In genomic region chr19:13096968-13097330, GRCh38 we compare ENCODE assay signal across 11 cellular contexts. TPM values are rescaled to one million over a fixed set of nuclear protein-coding genes. Genes with fewer than 3 reads are reported as not detected.
DNase-seq lines count a peak whose midpoint lies in the region; ATAC-seq, FAIRE-seq and TF ChIP-seq lines count a peak whose summit lies in the region.
"Had no signal": no experiment of that assay in that cellular context is flagged by ENCODE, and none has a peak within 500 bp of the region (broad histone marks: within the 10 kb centered on the region; RNA-seq: fewer than 3 reads in every experiment).

No MANE protein-coding gene starts in this region.

- DNase-seq in heart left ventricle (peak in 1 of 5 donors; percentile 49), left ventricle myocardium superior (no peak), mesothelial cell of epicardium (ENCODE audit: low spot score in 2 of 2, unreplicated experiment in 2 of 2) (no peak), transverse colon (no peak), hepatic stellate cell (ENCODE audit: low spot score) (no peak), 8988T (no peak), GM12891 (ENCODE audit: insufficient read length, low spot score) (no peak)
- no peak for DNase-seq in activated T-helper 1 cell treated with anti-CD3 and anti-CD28 coated beads, Interleukin-12 subunit alpha, Interleukin-12 subunit beta, Interleukin-2, Interleukin-4 antibody, amounts not matched to agents 30 ng/mL and 10 ng/mL and 1 ng/mL, durations not matched to agents 14 hours and 24 hours and 36 hours (ENCODE audit: low spot score)
- DNase-seq: mucosa of descending colon, NCI-H2171 treated with DMSO at 0.1 percent for 48 hours, SJCRH30 had no signal

- TF ChIP-seq EP300 in transverse colon (IDR thresholded peaks at IDR 0.05; ENCODE audit: low read depth) = no peak

- peak overlapping the region in 10 of 12 donors; percentile 32 to 75 (median 52) for H3K4me3 ChIP-seq in heart left ventricle
- H3K4me3 ChIP-seq in transverse colon = no peak overlapping the region
- H3K4me3 ChIP-seq: mucosa of descending colon, SJCRH30 had no signal

- FAIRE-seq in GM12891 (lab: Jason Lieb, UNC) = no peak

- H3K4me1 ChIP-seq in heart left ventricle (peaks cover 3 to 97% (median 80%) of the 10 kb centered on the region in 12 donors), transverse colon (peaks cover 32 to 73% (median 57%) of the 10 kb centered on the region in 4 donors)

- H3K4me3 Mint-ChIP-seq in activated T-helper 1 cell treated with anti-CD3 and anti-CD28 coated beads, Interleukin-12 subunit alpha, Interleukin-12 subunit beta, Interleukin-2, Interleukin-4 antibody, amounts not matched to agents 30 ng/mL and 10 ng/mL and 1 ng/mL, durations not matched to agents 14 hours and 24 hours and 36 hours = peak overlapping the region; percentile 72
- peak overlapping the region; percentile 46 for H3K4me3 Mint-ChIP-seq in mesothelial cell of epicardium

- TF ChIP-seq POLR2A in heart left ventricle (IDR thresholded peaks at IDR 0.05) = no peak
- TF ChIP-seq POLR2A in transverse colon (IDR thresholded peaks at IDR 0.05) = no peak
- no peak for TF ChIP-seq POLR2A in GM12891 (IDR thresholded peaks at IDR 0.05; ENCODE audit: low read depth, low read length)

- TF ChIP-seq CTCF in heart left ventricle (IDR thresholded peaks at IDR 0.05) = no peak
- TF ChIP-seq CTCF in mesothelial cell of epicardium (IDR thresholded peaks at IDR 0.05; ENCODE audit: unreplicated experiment) = no peak
- no peak for TF ChIP-seq CTCF in transverse colon (IDR thresholded peaks at IDR 0.05)

- peak overlapping the region; percentile 67 to 98 (median 90) for H3K27ac ChIP-seq in heart left ventricle
- H3K27ac ChIP-seq in transverse colon = peak overlapping the region; percentile 89 to 93 (median 92)
- H3K27ac ChIP-seq: SJCRH30 had no signal

- H3K4me1 Mint-ChIP-seq in activated T-helper 1 cell treated with anti-CD3 and anti-CD28 coated beads, Interleukin-12 subunit alpha, Interleukin-12 subunit beta, Interleukin-2, Interleukin-4 antibody, amounts not matched to agents 30 ng/mL and 10 ng/mL and 1 ng/mL, durations not matched to agents 14 hours and 24 hours and 36 hours (ENCODE audit: low read depth) = peaks cover 21% of the 10 kb centered on the region
- peaks cover 42% of the 10 kb centered on the region for H3K4me1 Mint-ChIP-seq in mesothelial cell of epicardium

- H3K27me3 ChIP-seq in heart left ventricle (peaks cover 0 to 12% (median 0%) of the 10 kb centered on the region in 9 donors), transverse colon (no peaks in the 10 kb centered on the region)
- H3K27me3 ChIP-seq: SJCRH30 had no signal

- peak overlapping the region; percentile 59 for H3K27ac Mint-ChIP-seq in activated T-helper 1 cell treated with anti-CD3 and anti-CD28 coated beads, Interleukin-12 subunit alpha, Interleukin-12 subunit beta, Interleukin-2, Interleukin-4 antibody, amounts not matched to agents 30 ng/mL and 10 ng/mL and 1 ng/mL, durations not matched to agents 14 hours and 24 hours and 36 hours
- peak overlapping the region; percentile 67 for H3K27ac Mint-ChIP-seq in mesothelial cell of epicardium

- H3K36me3 ChIP-seq in heart left ventricle = peaks cover 0 to 12% (median 9%) of the 10 kb centered on the region in 9 donors
- H3K36me3 ChIP-seq in transverse colon = no peaks in the 10 kb centered on the region

- 16 to 33% (median 23%) methylated on average over 18 of the region's 18 CpGs for WGBS in heart left ventricle, 4 donors
- WGBS in transverse colon (ENCODE audit: low coverage in 1 of 2), 2 donors = 42 to 58% methylated on average over 18 of the region's 18 CpGs

- H3K36me3 Mint-ChIP-seq in activated T-helper 1 cell treated with anti-CD3 and anti-CD28 coated beads, Interleukin-12 subunit alpha, Interleukin-12 subunit beta, Interleukin-2, Interleukin-4 antibody, amounts not matched to agents 30 ng/mL and 10 ng/mL and 1 ng/mL, durations not matched to agents 14 hours and 24 hours and 36 hours (ENCODE audit: low read depth) = peaks cover 6% of the 10 kb centered on the region
- peaks cover 2% of the 10 kb centered on the region for H3K36me3 Mint-ChIP-seq in mesothelial cell of epicardium

- H3K9me3 ChIP-seq in heart left ventricle (no peaks in the 10 kb centered on the region), transverse colon (no peaks in the 10 kb centered on the region)
- H3K9me3 ChIP-seq: mucosa of descending colon, SJCRH30 had no signal

- H3K27me3 Mint-ChIP-seq in activated T-helper 1 cell treated with anti-CD3 and anti-CD28 coated beads, Interleukin-12 subunit alpha, Interleukin-12 subunit beta, Interleukin-2, Interleukin-4 antibody, amounts not matched to agents 30 ng/mL and 10 ng/mL and 1 ng/mL, durations not matched to agents 14 hours and 24 hours and 36 hours (ENCODE audit: insufficient read depth) = peaks cover 22% of the 10 kb centered on the region
- peaks cover 73% of the 10 kb centered on the region for H3K27me3 Mint-ChIP-seq in mesothelial cell of epicardium (ENCODE audit: low read depth)

- intact Hi-C loops in heart left ventricle (cut with DNase I) (loop anchor here in 3 of 10 donors (1.0 to 10.0 kb wide), 3 partner anchors 62 to 212 kb away; partner anchors contain the start of genes DNASE2 (in 1 of the 3) and KLF1 (in 1 of the 3)), left ventricle myocardium superior (cut with micrococcal nuclease) (no loop called here), transverse colon (cut with DNase I; ENCODE audit: low total_unique reads) (loop anchor here (10.0 kb wide), 1 partner anchor 212 kb away; the partner anchor contains the start of genes DNASE2 and KLF1)
- intact Hi-C loops in activated T-helper 1 cell treated with anti-CD3 and anti-CD28 coated beads, Interleukin-12 subunit alpha, Interleukin-12 subunit beta, Interleukin-2, Interleukin-4 antibody, amounts not matched to agents 30 ng/mL and 10 ng/mL and 1 ng/mL, durations not matched to agents 14 hours and 24 hours and 36 hours (cut with micrococcal nuclease) = loop anchor here (1.0 to 5.0 kb wide), 2 partner anchors 84 to 260 kb away; partner anchors contain the start of gene MAST1

- no peak for ATAC-seq in heart left ventricle
- ATAC-seq in left ventricle myocardium superior = no peak
- ATAC-seq: mucosa of descending colon had no signal

- no peaks in the 10 kb centered on the region for H3K9me3 Mint-ChIP-seq in activated T-helper 1 cell treated with anti-CD3 and anti-CD28 coated beads, Interleukin-12 subunit alpha, Interleukin-12 subunit beta, Interleukin-2, Interleukin-4 antibody, amounts not matched to agents 30 ng/mL and 10 ng/mL and 1 ng/mL, durations not matched to agents 14 hours and 24 hours and 36 hours
- H3K9me3 Mint-ChIP-seq in mesothelial cell of epicardium = no peaks in the 10 kb centered on the region

- in situ Hi-C loops in transverse colon (cut with MboI; ENCODE audit: low pct_ligation_motif_present in 1 of 4, low pct_unique_long_range_greater_than_20kb in 1 of 4, low sequenced_read_pairs in 3 of 4) = loop anchor here in 1 of 4 donors (25.0 kb wide), 1 partner anchor 110 kb away; the partner anchor contains the start of gene NFIX

RNA-seq across cellular contexts. Expression of gene LYL1, which starts 5.7 kb away (rescaled TPM):
- total RNA-seq in heart left ventricle (10 to 100 TPM in 3 of 9 donors, 1 to 10 TPM in 6; 5.2 to 19.1 (median 8.3) TPM), left ventricle myocardium superior (8.8 TPM), mesothelial cell of epicardium (3.4 to 4.0 TPM (median 3.8 TPM) in 3 replicates), transverse colon (10 to 100 TPM in 3 of 4 donors, 1 to 10 TPM in 1; 4.5 to 33.4 (median 16.7) TPM)
- polyA plus RNA-seq in heart left ventricle = 1 to 10 TPM; 7.7 to 8.4 TPM
- total RNA-seq in activated T-helper 1 cell treated with anti-CD3 and anti-CD28 coated beads, Interleukin-12 subunit alpha, Interleukin-12 subunit beta, Interleukin-2, Interleukin-4 antibody, amounts not matched to agents 30 ng/mL and 10 ng/mL and 1 ng/mL, durations not matched to agents 14 hours and 24 hours and 36 hours = 2.4 and 2.5 TPM in 2 replicates
- polyA plus RNA-seq in GM12891 (2012; ENCODE audit: low read depth, missing spikeins) = 5.6 TPM

RNA-seq across cellular contexts. Expression of gene TRMT1, which starts 19.6 kb away (rescaled TPM):
- total RNA-seq in heart left ventricle (10 to 100 TPM; 15.1 to 22.6 (median 16.2) TPM), left ventricle myocardium superior (22.4 TPM), mesothelial cell of epicardium (53.9 to 58.6 TPM (median 57.0 TPM) in 3 replicates), transverse colon (100 to 1,000 TPM in 1 of 4 donors, 10 to 100 TPM in 3; 26.6 to 199 (median 60.7) TPM)
- 10 to 100 TPM; 26.4 to 32.4 TPM for polyA plus RNA-seq in heart left ventricle
- total RNA-seq in activated T-helper 1 cell treated with anti-CD3 and anti-CD28 coated beads, Interleukin-12 subunit alpha, Interleukin-12 subunit beta, Interleukin-2, Interleukin-4 antibody, amounts not matched to agents 30 ng/mL and 10 ng/mL and 1 ng/mL, durations not matched to agents 14 hours and 24 hours and 36 hours = 154 and 157 TPM in 2 replicates
- polyA plus RNA-seq in GM12891 (2012; ENCODE audit: low read depth, missing spikeins) = 39.2 TPM

RNA-seq across cellular contexts. Expression of gene NACC1, which starts 21.1 kb away (rescaled TPM):
- total RNA-seq in heart left ventricle (10 to 100 TPM; 28.7 to 88.2 (median 41.8) TPM), left ventricle myocardium superior (50.0 TPM), mesothelial cell of epicardium (63.0 to 76.4 TPM (median 74.5 TPM) in 3 replicates), transverse colon (10 to 100 TPM; 31.6 to 54.2 (median 36.5) TPM)
- 10 to 100 TPM; 49.6 to 74.2 TPM for polyA plus RNA-seq in heart left ventricle
- total RNA-seq in activated T-helper 1 cell treated with anti-CD3 and anti-CD28 coated beads, Interleukin-12 subunit alpha, Interleukin-12 subunit beta, Interleukin-2, Interleukin-4 antibody, amounts not matched to agents 30 ng/mL and 10 ng/mL and 1 ng/mL, durations not matched to agents 14 hours and 24 hours and 36 hours = 124 TPM in 2 replicates
- 24.0 TPM for polyA plus RNA-seq in GM12891 (2012; ENCODE audit: low read depth, missing spikeins)

RNA-seq across cellular contexts. Expression of gene STX10, which starts 53.2 kb away (rescaled TPM):
- total RNA-seq in heart left ventricle = 10 to 100 TPM; 24.0 to 48.8 (median 35.8) TPM
- 10 to 100 TPM; 52.5 to 64.7 TPM for polyA plus RNA-seq in heart left ventricle
- 46.4 TPM for total RNA-seq in left ventricle myocardium superior
- total RNA-seq in activated T-helper 1 cell treated with anti-CD3 and anti-CD28 coated beads, Interleukin-12 subunit alpha, Interleukin-12 subunit beta, Interleukin-2, Interleukin-4 antibody, amounts not matched to agents 30 ng/mL and 10 ng/mL and 1 ng/mL, durations not matched to agents 14 hours and 24 hours and 36 hours = 73.8 and 78.1 TPM in 2 replicates
- total RNA-seq in mesothelial cell of epicardium = 52.7 to 58.4 TPM (median 56.7 TPM) in 3 replicates
- total RNA-seq in transverse colon = 100 to 1,000 TPM in 1 of 4 donors, 10 to 100 TPM in 3; 69.7 to 164 (median 84.2) TPM
- polyA plus RNA-seq in GM12891 (2012; ENCODE audit: low read depth, missing spikeins) = 42.4 TPM

RNA-seq across cellular contexts. Expression of gene IER2, which starts 53.3 kb away (rescaled TPM):
- total RNA-seq in heart left ventricle = 100 to 1,000 TPM in 1 of 9 donors, 10 to 100 TPM in 8; 17.6 to 101 (median 29.1) TPM
- polyA plus RNA-seq in heart left ventricle = 10 to 100 TPM; 21.8 to 35.7 TPM
- 19.8 TPM for total RNA-seq in left ventricle myocardium superior
- total RNA-seq in activated T-helper 1 cell treated with anti-CD3 and anti-CD28 coated beads, Interleukin-12 subunit alpha, Interleukin-12 subunit beta, Interleukin-2, Interleukin-4 antibody, amounts not matched to agents 30 ng/mL and 10 ng/mL and 1 ng/mL, durations not matched to agents 14 hours and 24 hours and 36 hours = 173 and 175 TPM in 2 replicates
- 278 to 284 TPM (median 282 TPM) in 3 replicates for total RNA-seq in mesothelial cell of epicardium
- total RNA-seq in transverse colon = 100 to 1,000 TPM; 184 to 503 (median 244) TPM
- 61.4 TPM for polyA plus RNA-seq in GM12891 (2012; ENCODE audit: low read depth, missing spikeins)

Comparison
In these comparisons a context has a peak if more than half of its experiments do, and no peak if none do; other contexts are left out.
1. H3K4me3 ChIP-seq: peak in heart left ventricle (10 of 12); none in transverse colon (0 of 4).